In genomic region chr6:53312355-53312754, GRCh38 we compare ENCODE assay signal across 1 cellular context.
TF ChIP-seq lines count a peak whose summit lies in the region.

No MANE protein-coding gene starts in this region.

TF ChIP-seq in GM23338, 12 proteins besides CTCF, POLR2A, EP300 and RAD21 (continued from another document):
- TF ChIP-seq ZNF462 (CRISPR knock-in tag; IDR thresholded peaks at IDR 0.05), result no peak
- TF ChIP-seq STAT1 (IDR thresholded peaks at IDR 0.05; ENCODE audit: unreplicated experiment), result no peak
- TF ChIP-seq EZH2 (IDR thresholded peaks at IDR 0.05; ENCODE audit: low read depth, unreplicated experiment), result no peak
- no peak for TF ChIP-seq JUNB (IDR thresholded peaks at IDR 0.05; ENCODE audit: unreplicated experiment)
- no peak for TF ChIP-seq REST (IDR thresholded peaks at IDR 0.05; ENCODE audit: unreplicated experiment)
- TF ChIP-seq CREB1 (CRISPR knock-in tag; IDR thresholded peaks at IDR 0.05; ENCODE audit: low read depth), result no peak
- TF ChIP-seq ZNF114 (CRISPR knock-in tag; IDR thresholded peaks at IDR 0.05), result no peak
- no peak for TF ChIP-seq POLR2AphosphoS5 (IDR thresholded peaks at IDR 0.05; ENCODE audit: low read depth)
TF ChIP-seq in GM23338: peak in this region for 0.
